ENCODE assay signal across 9 cellular contexts in the genomic region with DNA sequence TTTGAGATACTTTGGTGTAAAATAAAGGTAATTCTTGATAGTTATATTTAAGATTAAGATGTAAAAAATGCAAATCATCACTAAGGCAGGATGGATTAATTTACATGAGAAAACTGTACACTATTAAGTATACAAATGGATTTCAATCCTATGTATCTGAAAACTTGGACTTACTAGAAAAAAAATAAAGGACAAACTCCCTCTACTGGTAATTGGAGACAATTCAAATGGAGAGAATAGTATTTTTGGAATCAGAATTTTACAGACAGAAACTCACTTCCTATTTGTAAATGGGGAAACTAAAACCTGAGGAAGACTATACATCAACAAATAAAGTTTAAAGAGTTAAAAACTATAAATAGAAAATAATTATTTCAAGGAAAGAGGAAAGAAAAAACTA.
DNase-seq lines count a peak whose midpoint lies in the region; ATAC-seq and TF ChIP-seq lines count a peak whose summit lies in the region.
"Had no signal": no experiment of that assay in that cellular context is flagged by ENCODE, and none has a peak within 500 bp of the region (broad histone marks: within the 10 kb centered on the region; RNA-seq: fewer than 3 reads in every experiment).

No MANE protein-coding gene starts in this region.

- no peaks in the 10 kb centered on the region for H3K9me3 ChIP-seq in MG63

- intact Hi-C loops in dorsolateral prefrontal cortex (cut with DNase I): no loop called here

- peaks cover 42% of the 10 kb centered on the region for H3K36me3 ChIP-seq in MG63

- peak; percentile 46 for DNase-seq in GM03348 (ENCODE audit: low spot score)
- DNase-seq in NCI-H2227 treated with DMSO at 0.1 percent for 48 hours (lab: John Stamatoyannopoulos, UW): peak; percentile 8
- DNase-seq in dorsolateral prefrontal cortex: no peak
- peak; percentile 37 for DNase-seq in pons (ENCODE audit: low spot score)
- DNase-seq in MG63: no peak
- DNase-seq in cortex of kidney (lab: John Stamatoyannopoulos, UW): no peak
- DNase-seq: NK-92 treated with Interleukin-12 subunit alpha and Interleukin-12 subunit beta, amount 100 ng/mL, for 24 hours had no signal

- no peak overlapping the region for H3K27ac ChIP-seq in dorsolateral prefrontal cortex

- H3K4me3 ChIP-seq in dorsolateral prefrontal cortex (no peak overlapping the region), MG63 (no peak overlapping the region)

- no peaks in the 10 kb centered on the region for H3K27me3 ChIP-seq in dorsolateral prefrontal cortex
- H3K27me3 ChIP-seq in MG63: no peaks in the 10 kb centered on the region

- ATAC-seq in GM19463 (IDR thresholded peaks at IDR 0.05; ENCODE audit: unreplicated experiment) (no peak), GM18498 (IDR thresholded peaks at IDR 0.05; ENCODE audit: unreplicated experiment) (no peak)

- peak; percentile 25 to 68 (median 48) for TF ChIP-seq CTCF in dorsolateral prefrontal cortex (IDR thresholded peaks at IDR 0.05 in 54 of 56, conservative IDR thresholded peaks at IDR 0.05 in 2 of 56; ENCODE audit: low read depth in 1 of 56, partially characterized antibody in 56 of 56)

Comparison
In these comparisons a context has a peak if more than half of its experiments do, and no peak if none do; other contexts are left out.
1. DNase-seq: peak in GM03348 (single experiment), NCI-H2227 treated with DMSO at 0.1 percent for 48 hours (single experiment) and pons (single experiment); none in dorsolateral prefrontal cortex (0 of 10), MG63 (single experiment) and cortex of kidney (single experiment).